20 cellular contexts compared by ENCODE assay signal in the genomic region with DNA sequence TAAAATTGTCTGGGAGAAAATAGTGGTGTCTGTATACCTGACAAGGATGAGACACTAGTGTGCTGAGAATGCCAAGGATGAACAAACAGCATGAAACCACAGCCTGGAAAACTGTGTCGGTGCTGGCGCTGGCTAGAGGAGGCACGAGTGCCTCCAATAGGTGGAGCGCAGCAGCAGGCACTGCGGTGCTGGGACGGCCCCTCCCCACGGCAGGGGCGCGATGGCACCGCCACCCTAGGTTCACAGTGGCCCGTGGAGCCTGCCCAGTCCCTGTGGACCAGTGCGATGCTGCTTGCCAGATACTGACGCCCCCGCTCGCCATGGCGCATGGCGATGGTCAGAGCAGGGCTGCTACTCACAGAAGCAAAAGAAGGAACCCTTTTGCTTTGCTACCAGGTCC. TPM values are rescaled to one million over a fixed set of nuclear protein-coding genes. Genes with fewer than 3 reads are reported as not detected.
"Had no signal": no experiment of that assay in that cellular context is flagged by ENCODE, and none has a peak within 500 bp of the region (broad histone marks: within the 10 kb centered on the region; RNA-seq: fewer than 3 reads in every experiment).

No MANE protein-coding gene starts in this region.

- H3K27me3 Mint-ChIP-seq: activated naive CD8-positive, alpha-beta T cell; naive B cell; T-helper 17 cell had no signal

- ATAC-seq: lower lobe of right lung, T-helper 17 cell had no signal

- H3K4me3 Mint-ChIP-seq: activated naive CD8-positive, alpha-beta T cell; naive B cell; T-helper 17 cell had no signal

- H3K27me3 ChIP-seq: brain microvascular endothelial cell, right atrium auricular region, tibial nerve had no signal

- H3K36me3 Mint-ChIP-seq: activated naive CD8-positive, alpha-beta T cell; naive B cell had no signal

- H3K4me3 ChIP-seq: lower lobe of right lung, right atrium auricular region, smooth muscle cell, tibial nerve had no signal

- H3K27ac Mint-ChIP-seq: activated naive CD8-positive, alpha-beta T cell; T-helper 17 cell had no signal

- DNase-seq: activated CD4-positive, alpha-beta T cell treated with anti-CD3 and anti-CD28 coated beads, Interleukin-2, amount 50 U/mL, for 1 hour; activated CD4-positive, CD25-positive, alpha-beta regulatory T cell; activated effector memory CD4-positive, alpha-beta T cell treated with Interleukin-2 at 50 U/mL for 16 hours; activated T-cell treated with anti-CD3 and anti-CD28 coated beads, Interleukin-2, amount 50 U/mL, for 1 hour; amygdala; dermis blood vessel endothelial cell; hypothalamus; left cardiac atrium; lower lobe of right lung; midbrain; naive B cell; nucleus accumbens; T-helper 17 cell had no signal

- H3K9me3 Mint-ChIP-seq: naive B cell had no signal

- H3K27ac ChIP-seq: brain microvascular endothelial cell, lower lobe of right lung, right atrium auricular region had no signal

RNA-seq across cellular contexts. Expression of a gene that starts 21.0 kb away (rescaled TPM):
- polyA plus RNA-seq: smooth muscle cell had no signal

RNA-seq across cellular contexts. Expression of a gene that starts 46.7 kb away (rescaled TPM):
- total RNA-seq: dermis blood vessel endothelial cell, lower lobe of right lung, posterior vena cava, right atrium auricular region, subcutaneous adipose tissue had no signal
